In genomic region chr10:95290801-95291633, GRCh38 we compare ENCODE assay signal across 8 cellular contexts. TPM values are rescaled to one million over a fixed set of nuclear protein-coding genes. Genes with fewer than 3 reads are reported as not detected.
DNase-seq lines count a peak whose midpoint lies in the region; ATAC-seq and TF ChIP-seq lines count a peak whose summit lies in the region.

TSS of gene PDLIM1 (minus strand) at chr10:95291003. CDS start at chr10:95290915, 88 bp downstream.

- H3K9ac ChIP-seq in HUES64 (ENCODE audit: low read depth, low read length), result peak within 1 kb of the TSS; percentile 91

- peak within 1 kb of the TSS; percentile 60; the same call in 1 of the 2 replicates for H3K27ac ChIP-seq in HUES64 (ENCODE audit: low read depth, low read length)

- peak; percentile 43 for ATAC-seq in GM21528 (IDR thresholded peaks at IDR 0.05; ENCODE audit: low FRiP score, unreplicated experiment)
- peak; percentile 60 to 75 (median 64) for ATAC-seq in T-cell (replicated peaks in 1 of 4)
- ATAC-seq in central memory CD8-positive, alpha-beta T cell (replicated peaks; ENCODE audit: extremely low read depth, poor library complexity, severe bottlenecking), result peak; percentile 68

- peak within 1 kb of the TSS in 1 of 2 donors; percentile 36 for H3K27ac Mint-ChIP-seq in T-cell
- H3K27ac Mint-ChIP-seq in central memory CD8-positive, alpha-beta T cell (ENCODE audit: low read depth), result no peak within 1 kb of the TSS

- H3K36me3 ChIP-seq in GM06990 (ENCODE audit: control insufficient read depth, insufficient read depth, low read length) (peaks cover 5% of the 10 kb centered on the region), HUES64 (ENCODE audit: insufficient read depth, low read length) (no peaks in the 10 kb centered on the region; the same call in 1 of the 2 replicates)

- H3K27me3 Mint-ChIP-seq in T-cell, result peaks cover 39 to 43% of the 10 kb centered on the region in 2 donors
- peaks cover 7% of the 10 kb centered on the region for H3K27me3 Mint-ChIP-seq in central memory CD8-positive, alpha-beta T cell

- H3K9me3 ChIP-seq in HUES64 (ENCODE audit: insufficient read depth, low read depth, low read length), result no peaks in the 10 kb centered on the region

- H3K4me1 ChIP-seq in HUES64 (ENCODE audit: insufficient read depth, low read length), result peaks cover 39% of the 10 kb centered on the region

- H3K4me1 Mint-ChIP-seq in T-cell, result peaks cover 21 to 41% (median 23%) of the 10 kb centered on the region in 3 donors
- H3K4me1 Mint-ChIP-seq in central memory CD8-positive, alpha-beta T cell, result peaks cover 31% of the 10 kb centered on the region

- TF ChIP-seq CTCF in GM06990 (IDR thresholded peaks at IDR 0.05; ENCODE audit: insufficient read depth, low read length, poor library complexity, severe bottlenecking), result peak; percentile 20

- CTCF ChIA-PET in T-cell (lab: Charles Lee), result no interaction called here

- H3K4me3 ChIP-seq in GM06990 (replicated peaks; ENCODE audit: low read depth, low read length) (peak within 1 kb of the TSS; percentile 91), HUES64 (ENCODE audit: low read length) (peak within 1 kb of the TSS; percentile 88)

- H3K4me3 Mint-ChIP-seq in T-cell, result peak within 1 kb of the TSS; percentile 58 to 77 (median 77)
- peak within 1 kb of the TSS; percentile 78 for H3K4me3 Mint-ChIP-seq in central memory CD8-positive, alpha-beta T cell

- WGBS in HUES64, result 6% methylated on average over 82 of the region's 82 CpGs

- peak; percentile 89 for DNase-seq in GM06990 (ENCODE audit: extremely low read depth, insufficient read length)
- DNase-seq in T-cell, result peak in 18 of 34 experiments; percentile 2 to 57 (median 16)
- DNase-seq in central memory CD8-positive, alpha-beta T cell (ENCODE audit: low spot score in 2 of 2), result peak in 1 of 2 donors; percentile 29
- peak; percentile 39 for DNase-seq in kidney glomerular epithelial cell (lab: John Stamatoyannopoulos, UW)
- DNase-seq in stimulated activated CD8-positive, alpha-beta memory T cell treated with anti-CD3 and anti-CD28 coated beads, Interleukin-4, amount 100 ng/mL, for 24 hours (ENCODE audit: low read depth), result peak; percentile 17
- DNase-seq in medulla oblongata (ENCODE audit: extremely low spot score), result no peak

- POLR2A ChIA-PET in T-cell (lab: Charles Lee), result no interaction called here

- H3K9me3 Mint-ChIP-seq in T-cell, result no peaks in the 10 kb centered on the region
- H3K9me3 Mint-ChIP-seq in central memory CD8-positive, alpha-beta T cell, result no peaks in the 10 kb centered on the region

- H3K27me3 ChIP-seq in GM06990 (replicated peaks; ENCODE audit: control insufficient read depth, insufficient read depth, low read length), result no peaks in the 10 kb centered on the region
- peaks cover 33% of the 10 kb centered on the region for H3K27me3 ChIP-seq in HUES64 (ENCODE audit: insufficient read depth, low read length)

- no peaks in the 10 kb centered on the region for H3K36me3 Mint-ChIP-seq in T-cell
- H3K36me3 Mint-ChIP-seq in central memory CD8-positive, alpha-beta T cell (ENCODE audit: insufficient read depth), result peaks cover 4% of the 10 kb centered on the region

RNA-seq across cellular contexts. Expression of gene PDLIM1, which starts in this region (rescaled TPM):
- polyA plus RNA-seq in HUES64 (2013, experiment 1 of 2), result 127 TPM
- polyA plus RNA-seq in HUES64 (2013, experiment 2 of 2), result 142 TPM
- total RNA-seq in T-cell, result 1 to 10 TPM; 4.2 to 9.7 (median 5.3) TPM
